18 cellular contexts compared by ENCODE assay signal in the genomic region with DNA sequence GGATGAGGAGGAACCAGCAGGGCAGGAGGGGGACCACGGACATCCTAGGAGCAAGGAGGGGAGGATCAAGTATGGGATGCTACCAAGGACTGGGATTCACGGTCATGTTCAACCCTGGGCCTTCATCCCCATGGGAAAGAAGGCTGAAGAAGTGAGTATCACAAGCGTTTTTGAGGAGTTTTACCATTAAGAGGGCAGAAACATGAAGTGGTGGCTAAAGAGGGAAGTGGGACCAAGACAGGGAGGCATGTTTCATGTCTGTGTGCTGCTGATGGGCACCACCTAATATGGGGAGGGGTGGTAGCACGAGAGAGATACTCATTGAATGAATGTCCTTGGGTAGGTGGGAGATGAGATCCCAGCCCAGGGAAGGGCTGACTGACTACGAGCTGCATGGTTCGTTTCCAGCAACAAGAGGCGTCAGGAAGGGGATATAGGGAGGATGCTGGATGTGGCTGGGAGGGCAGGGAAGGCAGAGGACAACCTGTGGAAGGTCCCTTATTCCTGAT. TPM values are rescaled to one million over a fixed set of nuclear protein-coding genes. Genes with fewer than 3 reads are reported as not detected.
DNase-seq lines count a peak whose midpoint lies in the region; ATAC-seq, FAIRE-seq and TF ChIP-seq lines count a peak whose summit lies in the region.
"Had no signal": no experiment of that assay in that cellular context is flagged by ENCODE, and none has a peak within 500 bp of the region (broad histone marks: within the 10 kb centered on the region; RNA-seq: fewer than 3 reads in every experiment).

No MANE protein-coding gene starts in this region.

- BruUV-seq in HepG2 (replicated peaks; lab: Mats Ljungman, UMichigan) = no TSS peak

- no peak for TF ChIP-seq RAD21 in HepG2 (CRISPR knock-in tag; IDR thresholded peaks at IDR 0.05)

- no peaks in the 10 kb centered on the region for H3K9me3 Mint-ChIP-seq in activated CD8-positive, alpha-beta T cell treated with anti-CD3 and anti-CD28 coated beads, Interleukin-2, amount 10 ng/mL, durations not matched to agents 7 days and 5 days (ENCODE audit: insufficient read depth)
- H3K9me3 Mint-ChIP-seq in endothelial cell (ENCODE audit: unreplicated experiment) = no peaks in the 10 kb centered on the region

- peaks cover 40 to 80% of the 10 kb centered on the region in 2 experiments for H3K36me3 ChIP-seq in HepG2 (replicated peaks in 1 of 2; ENCODE audit: control insufficient read depth in 1 of 2, insufficient read depth in 2 of 2, low read length in 2 of 2)
- peaks cover 0 to 86% (median 31%) of the 10 kb centered on the region in 4 donors for H3K36me3 ChIP-seq in right lobe of liver
- peaks cover 12% of the 10 kb centered on the region for H3K36me3 ChIP-seq in mucosa of descending colon (ENCODE audit: low read depth)

- no peaks in the 10 kb centered on the region for H3K79me2 ChIP-seq in HepG2 (ENCODE audit: insufficient read depth, low read length)

- no peak overlapping the region for H3K4me2 ChIP-seq in HepG2 (ENCODE audit: low read depth, low read length)
- H3K4me2 ChIP-seq: A549 had no signal

- peaks cover 69% of the 10 kb centered on the region for H3K36me3 Mint-ChIP-seq in activated CD8-positive, alpha-beta T cell treated with anti-CD3 and anti-CD28 coated beads, Interleukin-2, amount 10 ng/mL, durations not matched to agents 7 days and 5 days (ENCODE audit: low read depth)
- H3K36me3 Mint-ChIP-seq in endothelial cell (ENCODE audit: low read depth, unreplicated experiment) = peaks cover 33% of the 10 kb centered on the region

- peak overlapping the region; percentile 13 for H3K27ac Mint-ChIP-seq in activated CD8-positive, alpha-beta T cell treated with anti-CD3 and anti-CD28 coated beads, Interleukin-2, amount 10 ng/mL, durations not matched to agents 7 days and 5 days
- no peak overlapping the region for H3K27ac Mint-ChIP-seq in endothelial cell (ENCODE audit: unreplicated experiment)

- WGBS in HepG2 (ENCODE audit: low lambda C conversion rate) = 94% methylated on average over 7 of the region's 7 CpGs
- WGBS in right lobe of liver (ENCODE audit: insufficient coverage, low coverage, low lambda C conversion rate, missing lambda C conversion rate) = 87% methylated on average over 4 of the region's 7 CpGs

- H3K4me3 Mint-ChIP-seq in activated CD8-positive, alpha-beta T cell treated with anti-CD3 and anti-CD28 coated beads, Interleukin-2, amount 10 ng/mL, durations not matched to agents 7 days and 5 days = no peak overlapping the region
- peak overlapping the region; percentile 40 for H3K4me3 Mint-ChIP-seq in endothelial cell (ENCODE audit: unreplicated experiment)

- no peak overlapping the region for H3K27ac ChIP-seq in HepG2 (ENCODE audit: extremely low read length, insufficient read depth, low read length)
- no peak overlapping the region for H3K27ac ChIP-seq in right lobe of liver
- H3K27ac ChIP-seq: A549 had no signal

- POLR2A ChIA-PET in HepG2 (lab: Yijun Ruan, JAX) = interaction anchor here (1.2 kb wide), 1 partner anchor 8 kb away, joined by 3 read pairs; no protein-coding TSS in a partner anchor
- POLR2A ChIA-PET in activated CD8-positive, alpha-beta T cell treated with anti-CD3 and anti-CD28 coated beads, Interleukin-2, amount 10 ng/mL, durations not matched to agents 7 days and 5 days (lab: Charles Lee) = interaction anchor here (1.7 kb wide), 1 partner anchor 10 kb away, joined by 4 read pairs; no protein-coding TSS in a partner anchor

- in situ Hi-C loops in HepG2 (cut with HindIII; ENCODE audit: extremely low pct_ligation_motif_present, low pct_unique_long_range_greater_than_20kb) = no loop called here

- intact Hi-C loops in HepG2 (cut with micrococcal nuclease; ENCODE audit: unreplicated experiment) = no loop called here
- intact Hi-C loops in right lobe of liver (cut with DNase I) = no loop called here
- intact Hi-C loops in mucosa of descending colon (cut with DNase I, micrococcal nuclease) = no loop called here

- H4K20me1 ChIP-seq in HepG2 (ENCODE audit: insufficient read depth, low read length) = no peaks in the 10 kb centered on the region

- H3K27me3 Mint-ChIP-seq in activated CD8-positive, alpha-beta T cell treated with anti-CD3 and anti-CD28 coated beads, Interleukin-2, amount 10 ng/mL, durations not matched to agents 7 days and 5 days (ENCODE audit: low read depth) = no peaks in the 10 kb centered on the region
- H3K27me3 Mint-ChIP-seq in endothelial cell (ENCODE audit: unreplicated experiment) = no peaks in the 10 kb centered on the region

- no peak for FAIRE-seq in HepG2 (lab: Jason Lieb, UNC)
- FAIRE-seq: A549 had no signal

- TF ChIP-seq EP300 in HepG2 (IDR thresholded peaks at IDR 0.05; ENCODE audit: low read depth in 2 of 2, low read length in 2 of 2) (no peak), HepG2 (CRISPR knock-in tag; IDR thresholded peaks at IDR 0.05; ENCODE audit: borderline replicate concordance) (no peak)

- CTCF ChIA-PET in HepG2 (lab: Yijun Ruan, JAX; ENCODE audit: low intra/inter-chr PET ratio, low total read pairs) = no interaction called here
- CTCF ChIA-PET in activated CD8-positive, alpha-beta T cell treated with anti-CD3 and anti-CD28 coated beads, Interleukin-2, amount 10 ng/mL, durations not matched to agents 7 days and 5 days (lab: Charles Lee) = no interaction called here

- H3K4me1 ChIP-seq in HepG2 (ENCODE audit: insufficient read depth, low read length) (no peaks in the 10 kb centered on the region), right lobe of liver (no peaks in the 10 kb centered on the region), mucosa of descending colon (ENCODE audit: low read depth) (no peaks in the 10 kb centered on the region)
- H3K4me1 ChIP-seq: A549 had no signal

- TF ChIP-seq CTCF in HepG2 (CRISPR knock-in tag; IDR thresholded peaks at IDR 0.05) (no peak), right lobe of liver (IDR thresholded peaks at IDR 0.05) (no peak), endothelial cell (IDR thresholded peaks at IDR 0.05; ENCODE audit: unreplicated experiment) (no peak), mucosa of descending colon (IDR thresholded peaks at IDR 0.05) (no peak)

- ATAC-seq in HepG2 (no peak), right lobe of liver (no peak), mucosa of descending colon (no peak)
- no peak for ATAC-seq in activated CD8-positive, alpha-beta T cell treated with anti-CD3 and anti-CD28 coated beads, Interleukin-2, amount 10 ng/mL, durations not matched to agents 7 days and 5 days
- ATAC-seq: A549 had no signal

- H3K4me3 ChIP-seq in HepG2 (replicated peaks in 1 of 3; ENCODE audit: insufficient read depth in 1 of 3, low read depth in 2 of 3, low read length in 3 of 3) (no peak overlapping the region), right lobe of liver (no peak overlapping the region), mucosa of descending colon (no peak overlapping the region)
- H3K4me3 ChIP-seq: A549 had no signal

- H2AFZ ChIP-seq in HepG2 (ENCODE audit: low read length) = no peak overlapping the region

- peaks cover 13% of the 10 kb centered on the region for H3K4me1 Mint-ChIP-seq in activated CD8-positive, alpha-beta T cell treated with anti-CD3 and anti-CD28 coated beads, Interleukin-2, amount 10 ng/mL, durations not matched to agents 7 days and 5 days (ENCODE audit: low read depth)
- no peaks in the 10 kb centered on the region for H3K4me1 Mint-ChIP-seq in endothelial cell (ENCODE audit: unreplicated experiment)

- no peak overlapping the region for H3K9ac ChIP-seq in HepG2 (ENCODE audit: insufficient read depth, low read depth, low read length)

- TF ChIP-seq POLR2A in HepG2 (IDR thresholded peaks at IDR 0.05; ENCODE audit: insufficient read depth in 1 of 2, low read depth in 2 of 2, low read length in 2 of 2) (0 out of 4 replicates have a peak, but pooled peaks of 1 of the 2 experiments have one; percentile 23), right lobe of liver (IDR thresholded peaks at IDR 0.05) (no peak)

- H3K27me3 ChIP-seq in HepG2 (ENCODE audit: control insufficient read depth in 1 of 2, insufficient read depth in 2 of 2, low read length in 2 of 2) (no peaks in the 10 kb centered on the region), right lobe of liver (no peaks in the 10 kb centered on the region)

- DNase-seq in HepG2 (ENCODE audit: low spot score) (no peak), right lobe of liver (no peak), endothelial cell (ENCODE audit: low spot score) (no peak), mucosa of descending colon (no peak), NCI-H146 (lab: John Stamatoyannopoulos, UW) (no peak), NCI-H2196 treated with DMSO at 0.1 percent for 48 hours (lab: John Stamatoyannopoulos, UW; ENCODE audit: unreplicated experiment) (no peak), NCI-H345 treated with DMSO at 0.1 percent for 48 hours (lab: John Stamatoyannopoulos, UW; ENCODE audit: unreplicated experiment) (no peak)
- DNase-seq in activated CD8-positive, alpha-beta T cell treated with anti-CD3 and anti-CD28 coated beads, Interleukin-2, amount 10 ng/mL, durations not matched to agents 7 days and 5 days = no peak
- DNase-seq: DMS79, GOT3, NCI-H1105, NCI-H1694, NCI-H2107, NCI-H2227 treated with DMSO at 0.1 percent for 48 hours, NCI-H524, NCI-H82, SIG-M5 had no signal

- no peaks in the 10 kb centered on the region for H3K9me3 ChIP-seq in HepG2 (ENCODE audit: low read length)
- H3K9me3 ChIP-seq in right lobe of liver = no peaks in the 10 kb centered on the region
- H3K9me3 ChIP-seq in mucosa of descending colon = no peaks in the 10 kb centered on the region
- H3K9me3 ChIP-seq: A549 had no signal

RNA-seq across cellular contexts. Expression of a gene that starts 11.3 kb away (rescaled TPM):
- 73.5 and 113 TPM in 2 replicates for total RNA-seq in HepG2 (2016; rRNA removed; fragmentation: Illumina TruSeq; extraction: Trizol)
- total RNA-seq in HepG2 (2016; cell fraction: cytosol; rRNA removed; fragmentation: Illumina TruSeq; extraction: Trizol; ENCODE audit: low read depth) = 7.3 and 7.8 TPM in 2 replicates
- 62.4 and 115 TPM in 2 replicates for total RNA-seq in HepG2 (2016; cell fraction: insoluble cytoplasmic fraction; rRNA removed; fragmentation: Illumina TruSeq; extraction: Trizol)
- total RNA-seq in HepG2 (2016; cell fraction: membrane; rRNA removed; fragmentation: Illumina TruSeq; extraction: Trizol) = 31.7 and 32.0 TPM in 2 replicates
- total RNA-seq in HepG2 (2016; cell fraction: nucleus; rRNA removed; fragmentation: Illumina TruSeq; extraction: Trizol) = 138 and 169 TPM in 2 replicates
- polyA plus RNA-seq in HepG2 (2011; rRNA removed) = 72.6 and 182 TPM in 2 replicates
- polyA plus RNA-seq in HepG2 (2011; cell fraction: cytosol; rRNA removed) = 29.6 and 35.0 TPM in 2 replicates
- 771 and 1,172 TPM in 2 replicates for polyA plus RNA-seq in HepG2 (2011; cell fraction: nucleus; rRNA removed)
- 69.9 and 111 TPM in 2 replicates for polyA plus RNA-seq in HepG2 (2012)
- polyA plus RNA-seq in HepG2 (2016; cell fraction: cytosol; fragmentation: Illumina TruSeq; extraction: Trizol; ENCODE audit: low read depth) = 5.3 and 5.5 TPM in 2 replicates
- polyA plus RNA-seq in HepG2 (2016; cell fraction: insoluble cytoplasmic fraction; fragmentation: Illumina TruSeq; extraction: Trizol; ENCODE audit: low read depth) = 44.5 and 58.2 TPM in 2 replicates
- 14.1 and 14.6 TPM in 2 replicates for polyA plus RNA-seq in HepG2 (2016; cell fraction: membrane; fragmentation: Illumina TruSeq; extraction: Trizol; ENCODE audit: low read depth)
- polyA plus RNA-seq in HepG2 (2016; cell fraction: nucleus; fragmentation: Illumina TruSeq; extraction: Trizol; ENCODE audit: insufficient read depth, low read depth) = 296 and 309 TPM in 2 replicates
- 67.2 and 95.6 TPM in 2 replicates for polyA minus RNA-seq in HepG2 (2011; rRNA and poly(A)+ RNA removed; ENCODE audit: low replicate concordance)
- 16.2 and 25.1 TPM in 2 replicates for polyA minus RNA-seq in HepG2 (2011; cell fraction: cytosol; rRNA and poly(A)+ RNA removed)
- 66.3 and 114 TPM in 2 replicates for polyA minus RNA-seq in HepG2 (2011; cell fraction: nucleus; rRNA and poly(A)+ RNA removed)
- total RNA-seq in right lobe of liver = 100 to 1,000 TPM in 1 of 6 experiments, 10 to 100 TPM in 5; 37.0 to 103 (median 59.6) TPM
- total RNA-seq in activated CD8-positive, alpha-beta T cell treated with anti-CD3 and anti-CD28 coated beads, Interleukin-2, amount 10 ng/mL, durations not matched to agents 7 days and 5 days = 10 to 100 TPM; 72.1 to 76.1 TPM
- total RNA-seq in endothelial cell (ENCODE audit: unreplicated experiment) = 157 TPM
- 10 to 100 TPM; 72.6 to 84.8 (median 81.1) TPM for total RNA-seq in mucosa of descending colon

RNA-seq across cellular contexts. Expression of a gene that starts 45.5 kb away (rescaled TPM):
- 54.7 and 63.5 TPM in 2 replicates for total RNA-seq in HepG2 (2016; rRNA removed; fragmentation: Illumina TruSeq; extraction: Trizol)
- total RNA-seq in HepG2 (2016; cell fraction: cytosol; rRNA removed; fragmentation: Illumina TruSeq; extraction: Trizol; ENCODE audit: low read depth) = 6.1 and 8.7 TPM in 2 replicates
- total RNA-seq in HepG2 (2016; cell fraction: insoluble cytoplasmic fraction; rRNA removed; fragmentation: Illumina TruSeq; extraction: Trizol) = 52.6 and 60.2 TPM in 2 replicates
- 16.9 and 20.2 TPM in 2 replicates for total RNA-seq in HepG2 (2016; cell fraction: membrane; rRNA removed; fragmentation: Illumina TruSeq; extraction: Trizol)
- total RNA-seq in HepG2 (2016; cell fraction: nucleus; rRNA removed; fragmentation: Illumina TruSeq; extraction: Trizol) = 60.4 and 72.1 TPM in 2 replicates
- polyA plus RNA-seq in HepG2 (2011; rRNA removed) = 27.0 and 31.6 TPM in 2 replicates
- 18.8 and 21.4 TPM in 2 replicates for polyA plus RNA-seq in HepG2 (2011; cell fraction: cytosol; rRNA removed)
- 115 TPM in 2 replicates for polyA plus RNA-seq in HepG2 (2011; cell fraction: nucleus; rRNA removed)
- polyA plus RNA-seq in HepG2 (2012) = 35.0 and 42.0 TPM in 2 replicates
- 2.1 and 2.9 TPM in 2 replicates for polyA plus RNA-seq in HepG2 (2016; cell fraction: cytosol; fragmentation: Illumina TruSeq; extraction: Trizol; ENCODE audit: low read depth)
- polyA plus RNA-seq in HepG2 (2016; cell fraction: insoluble cytoplasmic fraction; fragmentation: Illumina TruSeq; extraction: Trizol; ENCODE audit: low read depth) = 37.3 and 48.4 TPM in 2 replicates
- polyA plus RNA-seq in HepG2 (2016; cell fraction: membrane; fragmentation: Illumina TruSeq; extraction: Trizol; ENCODE audit: low read depth) = 4.8 and 5.8 TPM in 2 replicates
- 136 and 140 TPM in 2 replicates for polyA plus RNA-seq in HepG2 (2016; cell fraction: nucleus; fragmentation: Illumina TruSeq; extraction: Trizol; ENCODE audit: insufficient read depth, low read depth)
- polyA minus RNA-seq in HepG2 (2011; rRNA and poly(A)+ RNA removed; ENCODE audit: low replicate concordance) = 55.5 and 59.3 TPM in 2 replicates
- polyA minus RNA-seq in HepG2 (2011; cell fraction: cytosol; rRNA and poly(A)+ RNA removed) = 42.6 and 43.4 TPM in 2 replicates
- polyA minus RNA-seq in HepG2 (2011; cell fraction: nucleus; rRNA and poly(A)+ RNA removed) = 105 and 113 TPM in 2 replicates
- 10 to 100 TPM; 34.4 to 44.6 (median 40.7) TPM for total RNA-seq in right lobe of liver
- 100 to 1,000 TPM; 106 to 113 TPM for total RNA-seq in activated CD8-positive, alpha-beta T cell treated with anti-CD3 and anti-CD28 coated beads, Interleukin-2, amount 10 ng/mL, durations not matched to agents 7 days and 5 days
- total RNA-seq in endothelial cell (ENCODE audit: unreplicated experiment) = 92.1 TPM
- 100 to 1,000 TPM in 1 of 3 donors, 10 to 100 TPM in 2; 90.9 to 109 (median 98.1) TPM for total RNA-seq in mucosa of descending colon

RNA-seq across cellular contexts. Expression of a gene that starts 46.3 kb away (rescaled TPM):
- total RNA-seq in HepG2 (2016; rRNA removed; fragmentation: Illumina TruSeq; extraction: Trizol) (6.5 and 8.9 TPM in 2 replicates), right lobe of liver (10 to 100 TPM in 2 of 6 experiments, 1 to 10 TPM in 4; 6.3 to 16.0 (median 7.3) TPM), endothelial cell (ENCODE audit: unreplicated experiment) (7.0 TPM), mucosa of descending colon (10 to 100 TPM; 10.5 to 20.8 (median 17.1) TPM)
- total RNA-seq in HepG2 (2016; cell fraction: cytosol; rRNA removed; fragmentation: Illumina TruSeq; extraction: Trizol; ENCODE audit: low read depth) = 2.8 and 4.9 TPM in 2 replicates
- 6.7 and 7.5 TPM in 2 replicates for total RNA-seq in HepG2 (2016; cell fraction: insoluble cytoplasmic fraction; rRNA removed; fragmentation: Illumina TruSeq; extraction: Trizol)
- 4.8 and 5.5 TPM in 2 replicates for total RNA-seq in HepG2 (2016; cell fraction: membrane; rRNA removed; fragmentation: Illumina TruSeq; extraction: Trizol)
- 5.0 and 6.0 TPM in 2 replicates for total RNA-seq in HepG2 (2016; cell fraction: nucleus; rRNA removed; fragmentation: Illumina TruSeq; extraction: Trizol)
- polyA plus RNA-seq in HepG2 (2011; rRNA removed) = 8.3 and 8.9 TPM in 2 replicates
- polyA plus RNA-seq in HepG2 (2011; cell fraction: cytosol; rRNA removed) = 6.4 and 8.2 TPM in 2 replicates
- polyA plus RNA-seq in HepG2 (2011; cell fraction: nucleus; rRNA removed) = 9.0 and 12.5 TPM in 2 replicates
- polyA plus RNA-seq in HepG2 (2012) = 7.7 and 8.4 TPM in 2 replicates
- polyA plus RNA-seq in HepG2 (2016; cell fraction: cytosol; fragmentation: Illumina TruSeq; extraction: Trizol; ENCODE audit: low read depth) = 2.9 and 3.8 TPM in 2 replicates
- 7.5 and 8.5 TPM in 2 replicates for polyA plus RNA-seq in HepG2 (2016; cell fraction: insoluble cytoplasmic fraction; fragmentation: Illumina TruSeq; extraction: Trizol; ENCODE audit: low read depth)
- polyA plus RNA-seq in HepG2 (2016; cell fraction: membrane; fragmentation: Illumina TruSeq; extraction: Trizol; ENCODE audit: low read depth) = 3.3 and 4.2 TPM in 2 replicates
- polyA plus RNA-seq in HepG2 (2016; cell fraction: nucleus; fragmentation: Illumina TruSeq; extraction: Trizol; ENCODE audit: insufficient read depth, low read depth) = 10.1 and 10.6 TPM in 2 replicates
- polyA minus RNA-seq in HepG2 (2011; rRNA and poly(A)+ RNA removed; ENCODE audit: low replicate concordance) = 4.6 and 9.6 TPM in 2 replicates
- 1.9 and 3.3 TPM in 2 replicates for polyA minus RNA-seq in HepG2 (2011; cell fraction: cytosol; rRNA and poly(A)+ RNA removed)
- 14.9 and 15.4 TPM in 2 replicates for polyA minus RNA-seq in HepG2 (2011; cell fraction: nucleus; rRNA and poly(A)+ RNA removed)
- total RNA-seq in activated CD8-positive, alpha-beta T cell treated with anti-CD3 and anti-CD28 coated beads, Interleukin-2, amount 10 ng/mL, durations not matched to agents 7 days and 5 days = 10 to 100 TPM; 13.4 to 15.2 TPM

RNA-seq across cellular contexts. Expression of a gene that starts 55.6 kb away (rescaled TPM):
- 2.8 and 3.3 TPM in 2 replicates for total RNA-seq in HepG2 (2016; rRNA removed; fragmentation: Illumina TruSeq; extraction: Trizol)
- total RNA-seq in HepG2 (2016; cell fraction: cytosol; rRNA removed; fragmentation: Illumina TruSeq; extraction: Trizol; ENCODE audit: low read depth) = 2.1 and 2.7 TPM in 2 replicates
- total RNA-seq in HepG2 (2016; cell fraction: insoluble cytoplasmic fraction; rRNA removed; fragmentation: Illumina TruSeq; extraction: Trizol) = 3.0 and 3.3 TPM in 2 replicates
- total RNA-seq in HepG2 (2016; cell fraction: membrane; rRNA removed; fragmentation: Illumina TruSeq; extraction: Trizol) = 3.0 and 3.8 TPM in 2 replicates
- 1.5 and 1.7 TPM in 2 replicates for total RNA-seq in HepG2 (2016; cell fraction: nucleus; rRNA removed; fragmentation: Illumina TruSeq; extraction: Trizol)
- polyA plus RNA-seq in HepG2 (2011; rRNA removed) = 1.4 and 2.6 TPM in 2 replicates
- 1.4 and 2.8 TPM in 2 replicates for polyA plus RNA-seq in HepG2 (2011; cell fraction: cytosol; rRNA removed)
- 9.6 and 9.7 TPM in 2 replicates for polyA plus RNA-seq in HepG2 (2011; cell fraction: nucleus; rRNA removed)
- 7.3 and 10.9 TPM in 2 replicates for polyA plus RNA-seq in HepG2 (2012)
- 5.4 and 5.7 TPM in 2 replicates for polyA plus RNA-seq in HepG2 (2016; cell fraction: cytosol; fragmentation: Illumina TruSeq; extraction: Trizol; ENCODE audit: low read depth)
- 5.9 and 7.1 TPM in 2 replicates for polyA plus RNA-seq in HepG2 (2016; cell fraction: insoluble cytoplasmic fraction; fragmentation: Illumina TruSeq; extraction: Trizol; ENCODE audit: low read depth)
- 6.0 and 7.3 TPM in 2 replicates for polyA plus RNA-seq in HepG2 (2016; cell fraction: membrane; fragmentation: Illumina TruSeq; extraction: Trizol; ENCODE audit: low read depth)
- polyA plus RNA-seq in HepG2 (2016; cell fraction: nucleus; fragmentation: Illumina TruSeq; extraction: Trizol; ENCODE audit: insufficient read depth, low read depth) = 5.8 and 6.5 TPM in 2 replicates
- polyA minus RNA-seq in HepG2 (2011; rRNA and poly(A)+ RNA removed; ENCODE audit: low replicate concordance) = 2.4 and 3.4 TPM in 2 replicates
- 3.4 and 5.6 TPM in 2 replicates for polyA minus RNA-seq in HepG2 (2011; cell fraction: cytosol; rRNA and poly(A)+ RNA removed)
- 0.77 and 1.6 TPM in 2 replicates for polyA minus RNA-seq in HepG2 (2011; cell fraction: nucleus; rRNA and poly(A)+ RNA removed)
- 1 to 10 TPM in 1 of 6 experiments, under 1 TPM in 3, not detected in 2; 0.31 to 1.7 (median 0.51) TPM for total RNA-seq in right lobe of liver
- 10 to 100 TPM; 14.4 to 17.5 TPM for total RNA-seq in activated CD8-positive, alpha-beta T cell treated with anti-CD3 and anti-CD28 coated beads, Interleukin-2, amount 10 ng/mL, durations not matched to agents 7 days and 5 days
- 25.3 TPM for total RNA-seq in endothelial cell (ENCODE audit: unreplicated experiment)
- 10 to 100 TPM in 1 of 3 donors, 1 to 10 TPM in 2; 4.6 to 10.9 (median 4.6) TPM for total RNA-seq in mucosa of descending colon
